In genomic region chr9:22342489-22343217, GRCh38 we compare ENCODE assay signal across 13 cellular contexts.
DNase-seq lines count a peak whose midpoint lies in the region; TF ChIP-seq lines count a peak whose summit lies in the region.
"Had no signal": no experiment of that assay in that cellular context is flagged by ENCODE, and none has a peak within 500 bp of the region (broad histone marks: within the 10 kb centered on the region; RNA-seq: fewer than 3 reads in every experiment).

No MANE protein-coding gene starts in this region.

- no peak overlapping the region for H3K27ac ChIP-seq in GM23248

- no peaks in the 10 kb centered on the region for H3F3A ChIP-seq in GM23248 (ENCODE audit: insufficient read depth)

- H3K27me3 ChIP-seq in GM23248 (replicated peaks; ENCODE audit: insufficient read depth): no peaks in the 10 kb centered on the region

- H3K36me3 ChIP-seq in GM23248 (ENCODE audit: low read depth): no peaks in the 10 kb centered on the region

- no peak overlapping the region for H2AFZ ChIP-seq in GM23248

- WGBS in GM23248 (ENCODE audit: low coverage in 1 of 2, low lambda C conversion rate in 2 of 2, missing lambda C conversion rate in 2 of 2), 2 experiments: 0 to 3% methylated on average over 3 of the region's 3 CpGs

- H3K79me2 ChIP-seq in GM23248 (ENCODE audit: insufficient read depth): no peaks in the 10 kb centered on the region

- H3K9me3 ChIP-seq in GM23248 (ENCODE audit: low read depth): no peaks in the 10 kb centered on the region

- in situ Hi-C loops in GM23248 (cut with MboI): no loop called here

- no peak overlapping the region for H3K4me3 ChIP-seq in GM23248
- no peak overlapping the region for H3K4me3 ChIP-seq in epithelial cell of proximal tubule (ENCODE audit: low read depth, low read length)

- no peaks in the 10 kb centered on the region for H4K20me1 ChIP-seq in GM23248 (ENCODE audit: insufficient read depth)

- no peaks in the 10 kb centered on the region for H3K9me2 ChIP-seq in GM23248 (ENCODE audit: insufficient read depth)

- peaks cover 7% of the 10 kb centered on the region; the same call in 1 of the 2 replicates for H3K4me1 ChIP-seq in GM23248 (ENCODE audit: insufficient read depth)

- H3K4me2 ChIP-seq in GM23248 (ENCODE audit: unreplicated experiment): no peak overlapping the region

- no peak overlapping the region for H3K9ac ChIP-seq in GM23248

- DNase-seq in GM23248 (peak; percentile 22), RKO (ENCODE audit: low spot score) (peak; percentile 24), epithelial cell of proximal tubule (ENCODE audit: low read depth) (peak; percentile 16), myocyte (ENCODE audit: low read depth) (peak; percentile 66), NCI-H146 (lab: John Stamatoyannopoulos, UW) (no peak), UCSD-AML1 (lab: John Stamatoyannopoulos, UW; ENCODE audit: unreplicated experiment) (no peak), globus pallidus (ENCODE audit: low spot score) (no peak), NCI-H510A treated with DMSO at 0.1 percent for 48 hours (lab: John Stamatoyannopoulos, UW) (no peak)
- DNase-seq: activated CD4-positive, alpha-beta T cell treated with anti-CD3 and anti-CD28 coated beads, Interleukin-2, amount 50 U/mL, for 48 hours; activated naive CD4-positive, alpha-beta T cell treated with anti-CD3 and anti-CD28 coated beads for 36 hours; H7; naive thymus-derived CD8-positive, alpha-beta T cell; T-cell had no signal

- TF ChIP-seq CTCF in epithelial cell of proximal tubule (conservative IDR thresholded peaks at IDR 0.05; ENCODE audit: low read depth, low read length): no peak

Comparison
In these comparisons a context has a peak if more than half of its experiments do, and no peak if none do; other contexts are left out.
1. DNase-seq: peak in GM23248 (single experiment), RKO (single experiment), epithelial cell of proximal tubule (single experiment) and myocyte (single experiment); none in NCI-H146 (single experiment), UCSD-AML1 (single experiment), globus pallidus (single experiment) and NCI-H510A treated with DMSO at 0.1 percent for 48 hours (single experiment).